8 cellular contexts compared by ENCODE assay signal in the genomic region with DNA sequence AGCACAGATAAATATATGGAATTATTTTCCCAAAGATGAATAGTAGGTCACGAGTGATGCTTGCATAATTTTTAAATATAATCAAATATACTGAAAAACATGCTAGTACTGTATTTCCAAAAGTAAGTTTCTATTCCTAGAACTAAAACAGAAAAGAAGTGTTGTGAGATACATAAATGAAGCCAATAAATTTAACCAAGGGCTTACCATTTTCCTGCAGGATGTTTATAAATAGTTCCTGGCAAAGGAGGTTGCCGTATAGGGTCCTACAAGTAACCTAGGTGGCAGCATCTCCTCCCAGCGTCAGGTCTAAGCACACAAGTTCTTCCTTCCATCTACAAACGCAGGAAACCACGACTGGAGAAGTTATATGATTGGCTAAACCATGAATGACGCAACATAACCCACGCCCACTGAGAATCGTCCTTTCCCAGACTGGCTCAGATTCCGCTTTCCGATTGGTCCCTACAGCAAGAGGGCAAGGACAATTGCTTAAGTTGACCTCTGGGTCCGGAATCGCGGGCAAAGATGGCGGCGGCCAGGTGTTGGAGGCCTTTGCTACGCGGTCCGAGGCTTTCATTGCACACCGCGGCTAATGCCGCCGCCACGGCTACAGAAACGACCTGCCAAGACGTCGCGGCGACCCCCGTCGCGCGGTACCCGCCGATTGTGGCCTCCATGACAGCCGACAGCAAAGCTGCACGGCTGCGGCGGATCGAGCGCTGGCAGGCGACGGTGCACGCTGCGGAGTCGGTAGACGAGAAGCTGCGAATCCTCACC. TPM values are rescaled to one million over a fixed set of nuclear protein-coding genes. Genes with fewer than 3 reads are reported as not detected.
A peak's percentile ranks its signal among the peaks of the same experiment; 100 is the strongest.
DNase-seq lines count a peak whose midpoint lies in the region; ATAC-seq, FAIRE-seq and TF ChIP-seq lines count a peak whose summit lies in the region.

TSS of gene MRPS30 (plus strand) at position 513 of the 780 bp plus-strand sequence. CDS start at position 529, 16 bp downstream.

- H3K79me2 ChIP-seq in smooth muscle cell (ENCODE audit: low read depth), result peaks cover 37% of the 10 kb centered on the region

- H3K27me3 ChIP-seq in WERI-Rb-1 (ENCODE audit: insufficient read depth, low read depth, severe bottlenecking) (no peaks in the 10 kb centered on the region), bronchial epithelial cell (ENCODE audit: control insufficient read depth, insufficient read depth, low read length) (no peaks in the 10 kb centered on the region), smooth muscle cell (ENCODE audit: low read depth) (no peaks in the 10 kb centered on the region)

- peak; percentile 100 for FAIRE-seq in bronchial epithelial cell (lab: Jason Lieb, UNC)

- H2AFZ ChIP-seq in smooth muscle cell (ENCODE audit: low read depth), result peak within 1 kb of the TSS; percentile 99

- peak; percentile 62 for TF ChIP-seq CTCF in WERI-Rb-1 (IDR thresholded peaks at IDR 0.05; ENCODE audit: low read depth, low read length)
- TF ChIP-seq CTCF in bronchial epithelial cell (IDR thresholded peaks at IDR 0.05; ENCODE audit: insufficient read depth, low read length, severe bottlenecking), result peak; percentile 41
- TF ChIP-seq CTCF in smooth muscle cell (IDR thresholded peaks at IDR 0.05; ENCODE audit: borderline replicate concordance, insufficient read depth, poor library complexity, severe bottlenecking), result peak; percentile 22

- WGBS in smooth muscle cell (ENCODE audit: low lambda C conversion rate), result 2% methylated on average over 47 of the region's 47 CpGs

- H3K4me2 ChIP-seq in smooth muscle cell, result peak within 1 kb of the TSS; percentile 99

- DNase-seq in ACHN (peak; percentile 98), NCI-H2196 treated with DMSO at 0.1 percent for 48 hours (lab: John Stamatoyannopoulos, UW; ENCODE audit: unreplicated experiment) (peak; percentile 99), WERI-Rb-1 (peak; percentile 96), bronchial epithelial cell (ENCODE audit: low read depth) (peak; percentile 99), iPS-NIHi11 (ENCODE audit: low spot score) (peak; percentile 92), smooth muscle cell (lab: John Stamatoyannopoulos, UW; ENCODE audit: unreplicated experiment) (peak; percentile 50)

- peaks cover 28% of the 10 kb centered on the region for H3K4me1 ChIP-seq in smooth muscle cell (ENCODE audit: low read depth)

- H3F3A ChIP-seq in smooth muscle cell (ENCODE audit: low read depth), result no peaks in the 10 kb centered on the region

- H3K27ac ChIP-seq in WERI-Rb-1 (peak within 1 kb of the TSS; percentile 96), smooth muscle cell (ENCODE audit: low read depth) (peak within 1 kb of the TSS; percentile 63)

- H3K36me3 ChIP-seq in WERI-Rb-1 (peaks cover 39% of the 10 kb centered on the region), bronchial epithelial cell (ENCODE audit: control insufficient read depth, insufficient read depth, low read length) (no peaks in the 10 kb centered on the region), smooth muscle cell (ENCODE audit: low read depth) (peaks cover 18% of the 10 kb centered on the region)

- H4K20me1 ChIP-seq in smooth muscle cell (ENCODE audit: low read depth), result peaks cover 19% of the 10 kb centered on the region

- peak within 1 kb of the TSS; percentile 81 for H3K9ac ChIP-seq in smooth muscle cell (ENCODE audit: low read depth)

- H3K4me3 ChIP-seq in WERI-Rb-1 (ENCODE audit: low read depth, low read length), result peak within 1 kb of the TSS; percentile 91
- H3K4me3 ChIP-seq in bronchial epithelial cell (ENCODE audit: low read depth, low read length), result peak within 1 kb of the TSS; percentile 84
- H3K4me3 ChIP-seq in smooth muscle cell, result peak within 1 kb of the TSS; percentile 93

- peak; percentile 94 for ATAC-seq in GM18868 (IDR thresholded peaks at IDR 0.05; ENCODE audit: unreplicated experiment)
- ATAC-seq in HG03135 (IDR thresholded peaks at IDR 0.05; ENCODE audit: unreplicated experiment), result peak; percentile 99

- in situ Hi-C loops in ACHN (cut with HindIII; ENCODE audit: low pct_ligation_motif_present, low pct_unique_long_range_greater_than_20kb, low sequenced_read_pairs), result no loop called here

- no peaks in the 10 kb centered on the region for H3K9me3 ChIP-seq in WERI-Rb-1 (ENCODE audit: severe bottlenecking)
- no peaks in the 10 kb centered on the region for H3K9me3 ChIP-seq in smooth muscle cell (replicated peaks; ENCODE audit: low read depth)

RNA-seq across cellular contexts. Expression of gene MRPS30, which starts in this region (rescaled TPM):
- total RNA-seq in bronchial epithelial cell, result 46.7 and 61.6 TPM in 2 replicates
- 52.7 and 58.5 TPM in 2 replicates for total RNA-seq in smooth muscle cell
- 25.6 and 32.4 TPM in 2 replicates for polyA plus RNA-seq in smooth muscle cell

Comparison
In these comparisons a context has a peak if more than half of its experiments do, and no peak if none do; other contexts are left out.
1. Peak in every context shown above with its lines: DNase-seq, ATAC-seq, H3K4me3 ChIP-seq and H3K27ac ChIP-seq.